Comparison of ENCODE assay signal across 23 cellular contexts in the genomic region with DNA sequence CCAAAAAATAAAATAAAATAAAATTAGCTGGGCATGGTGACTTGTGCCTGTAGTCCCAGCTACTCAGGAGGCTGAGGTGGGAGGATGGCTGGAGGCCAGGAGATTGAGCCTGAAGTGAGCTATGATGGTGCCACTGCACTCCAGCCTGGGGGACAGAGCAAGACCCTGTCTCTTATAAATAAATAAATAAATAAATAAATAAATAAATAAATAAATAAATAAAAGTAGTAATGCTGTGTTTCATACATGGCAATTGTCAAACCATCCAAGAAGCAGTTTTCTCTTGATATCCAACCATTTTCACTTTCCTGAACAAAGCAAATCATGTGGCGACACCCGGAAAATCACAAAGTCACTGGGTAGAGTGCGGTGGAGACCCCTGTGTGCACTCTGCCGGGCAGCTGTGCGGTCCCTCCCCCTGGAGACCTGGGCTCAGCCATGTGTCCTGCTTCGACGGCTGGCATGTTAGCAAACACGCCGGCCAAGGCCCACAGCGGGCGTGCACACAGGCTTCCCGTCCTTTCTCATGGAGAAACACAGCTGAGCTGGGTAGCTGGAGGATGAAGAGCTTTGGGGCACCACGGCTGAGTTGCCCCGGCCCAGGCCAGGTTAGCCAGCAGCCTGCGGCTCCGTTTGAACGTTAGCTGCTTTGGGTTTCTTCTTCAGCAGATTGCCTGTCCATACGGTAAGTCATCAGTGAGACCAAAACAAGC. TPM values are rescaled to one million over a fixed set of nuclear protein-coding genes. Genes with fewer than 3 reads are reported as not detected.
"Had no signal": no experiment of that assay in that cellular context is flagged by ENCODE, and none has a peak within 500 bp of the region (broad histone marks: within the 10 kb centered on the region; RNA-seq: fewer than 3 reads in every experiment).

No MANE protein-coding gene starts in this region.

- H2AFZ ChIP-seq: neural progenitor cell had no signal

- H3K27ac Mint-ChIP-seq: endodermal cell; natural killer cell; neural progenitor cell; progenitor cell of endocrine pancreas; stimulated activated naive CD8-positive, alpha-beta T cell treated with anti-CD3 and anti-CD28 coated beads, Interleukin-15, Interleukin-2, amounts not matched to agents 100 ng/mL and 50 ng/mL, for 24 hours had no signal

- H3K9me3 ChIP-seq: mucosa of descending colon, pancreas, thoracic aorta, transverse colon had no signal

- H3K4me2 ChIP-seq: neural progenitor cell had no signal

- H3K4me3 ChIP-seq: coronary artery, mucosa of descending colon, neural progenitor cell, pancreas, spleen, thoracic aorta had no signal

- H3K9me3 Mint-ChIP-seq: natural killer cell had no signal

- DNase-seq: effector CD4-positive, alpha-beta T cell; endodermal cell; erythroblast; foreskin keratinocyte; kidney; left cardiac atrium; left ventricle myocardium superior; natural killer cell; occipital lobe; spleen; stimulated activated CD4-positive, alpha-beta T cell treated with anti-CD3 and anti-CD28 coated beads, Interleukin-15, amount 100 ng/mL, for 24 hours; stimulated activated CD4-positive, alpha-beta T cell treated with anti-CD3 and anti-CD28 coated beads, Interleukin-1b, Interleukin-23, amount 100 ng/mL, for 48 hours; stimulated activated CD4-positive, alpha-beta T cell treated with anti-CD3 and anti-CD28 coated beads, Interleukin-4, amount 100 ng/mL, for 24 hours; transverse colon had no signal

- H3K4me1 ChIP-seq: foreskin keratinocyte had no signal

- H3K4me3 Mint-ChIP-seq: natural killer cell had no signal

- H3K36me3 ChIP-seq: neural progenitor cell, pancreas, spleen, thoracic aorta, transverse colon had no signal

- H3K27ac ChIP-seq: coronary artery, foreskin keratinocyte, neural progenitor cell, pancreas, spleen, thoracic aorta had no signal

- H3K36me3 Mint-ChIP-seq: natural killer cell had no signal

- H3K9ac ChIP-seq: neural progenitor cell had no signal

RNA-seq across cellular contexts. Expression of a gene that starts 22.3 kb away (rescaled TPM):
- total RNA-seq: endothelial cell of umbilical vein, left ventricle myocardium superior, mesenteric fat pad, thoracic aorta had no signal
